15 cellular contexts compared by ENCODE assay signal in genomic region chr17:29115435-29115834, GRCh38.
A peak's percentile ranks its signal among the peaks of the same experiment; 100 is the strongest.
DNase-seq lines count a peak whose midpoint lies in the region; ATAC-seq and TF ChIP-seq lines count a peak whose summit lies in the region.
"Had no signal": no experiment of that assay in that cellular context is flagged by ENCODE, and none has a peak within 500 bp of the region (broad histone marks: within the 10 kb centered on the region; RNA-seq: fewer than 3 reads in every experiment).

No MANE protein-coding gene starts in this region.

- H3K4me3 Mint-ChIP-seq in dendritic cell treated with granulocyte-macrophage colony-stimulating factor and Interleukin-4, amounts not matched to agents 40 ng/mL and 50 ng/mL, for 4 days: no peak overlapping the region
- H3K4me3 Mint-ChIP-seq: CD4-positive, CD25-positive, alpha-beta regulatory T cell; H9 had no signal

- peak; percentile 67 for DNase-seq in DMS 273 (lab: John Stamatoyannopoulos, UW; ENCODE audit: unreplicated experiment)
- no peak for DNase-seq in DMS 273 treated with DMSO at 0.1 percent for 48 hours (lab: John Stamatoyannopoulos, UW)
- no peak for DNase-seq in substantia nigra (lab: John Stamatoyannopoulos, UW)
- no peak for DNase-seq in mucosa of gallbladder (ENCODE audit: low spot score)
- DNase-seq in NCI-H226: no peak

- ATAC-seq in GM19397 (IDR thresholded peaks at IDR 0.05; ENCODE audit: unreplicated experiment): no peak

- H3K9me3 ChIP-seq in neutrophil: no peaks in the 10 kb centered on the region
- H3K9me3 ChIP-seq: BE2C, MG63, SJCRH30 had no signal

- no peaks in the 10 kb centered on the region for H3K9me3 Mint-ChIP-seq in dendritic cell treated with granulocyte-macrophage colony-stimulating factor and Interleukin-4, amounts not matched to agents 40 ng/mL and 50 ng/mL, for 4 days
- H3K9me3 Mint-ChIP-seq: CD4-positive, CD25-positive, alpha-beta regulatory T cell; H9 had no signal

- no peaks in the 10 kb centered on the region for H3K27me3 ChIP-seq in neutrophil
- H3K27me3 ChIP-seq: BE2C, MG63, SJCRH30 had no signal

- peak overlapping the region; percentile 80 for H3K27ac Mint-ChIP-seq in dendritic cell treated with granulocyte-macrophage colony-stimulating factor and Interleukin-4, amounts not matched to agents 40 ng/mL and 50 ng/mL, for 4 days
- H3K27ac Mint-ChIP-seq: CD4-positive, CD25-positive, alpha-beta regulatory T cell; H9 had no signal

- peaks cover 93% of the 10 kb centered on the region for H3K36me3 Mint-ChIP-seq in dendritic cell treated with granulocyte-macrophage colony-stimulating factor and Interleukin-4, amounts not matched to agents 40 ng/mL and 50 ng/mL, for 4 days (ENCODE audit: low read depth)

- H3K27ac ChIP-seq in neutrophil: peak overlapping the region; percentile 75
- peak overlapping the region; percentile 54 for H3K27ac ChIP-seq in substantia nigra (ENCODE audit: low read depth, low read length, poor library complexity, severe bottlenecking)
- H3K27ac ChIP-seq: 22Rv1, GM23248, SJCRH30 had no signal

- peaks cover 86% of the 10 kb centered on the region for H3K36me3 ChIP-seq in neutrophil
- H3K36me3 ChIP-seq: BE2C had no signal

- H3K27me3 Mint-ChIP-seq in dendritic cell treated with granulocyte-macrophage colony-stimulating factor and Interleukin-4, amounts not matched to agents 40 ng/mL and 50 ng/mL, for 4 days: no peaks in the 10 kb centered on the region
- H3K27me3 Mint-ChIP-seq: CD4-positive, CD25-positive, alpha-beta regulatory T cell had no signal

- peaks cover 70% of the 10 kb centered on the region for H3K4me1 Mint-ChIP-seq in dendritic cell treated with granulocyte-macrophage colony-stimulating factor and Interleukin-4, amounts not matched to agents 40 ng/mL and 50 ng/mL, for 4 days (ENCODE audit: low read depth)

- H3K4me1 ChIP-seq in neutrophil (ENCODE audit: control insufficient read depth in 1 of 2, insufficient read depth in 1 of 2, low read depth in 1 of 2, low read length in 1 of 2): peaks cover 17 to 21% of the 10 kb centered on the region in 2 experiments

- intact Hi-C loops in dendritic cell treated with granulocyte-macrophage colony-stimulating factor and Interleukin-4, amounts not matched to agents 40 ng/mL and 50 ng/mL, for 4 days (cut with micrococcal nuclease): no loop called here

- H3K4me3 ChIP-seq in neutrophil (ENCODE audit: low read depth in 1 of 2, low read length in 1 of 2): no peak overlapping the region
- H3K4me3 ChIP-seq: GM23248, MG63, SJCRH30 had no signal

- TF ChIP-seq CTCF in neutrophil (IDR thresholded peaks at IDR 0.05): no peak
